11 cellular contexts compared by ENCODE assay signal in the genomic region with DNA sequence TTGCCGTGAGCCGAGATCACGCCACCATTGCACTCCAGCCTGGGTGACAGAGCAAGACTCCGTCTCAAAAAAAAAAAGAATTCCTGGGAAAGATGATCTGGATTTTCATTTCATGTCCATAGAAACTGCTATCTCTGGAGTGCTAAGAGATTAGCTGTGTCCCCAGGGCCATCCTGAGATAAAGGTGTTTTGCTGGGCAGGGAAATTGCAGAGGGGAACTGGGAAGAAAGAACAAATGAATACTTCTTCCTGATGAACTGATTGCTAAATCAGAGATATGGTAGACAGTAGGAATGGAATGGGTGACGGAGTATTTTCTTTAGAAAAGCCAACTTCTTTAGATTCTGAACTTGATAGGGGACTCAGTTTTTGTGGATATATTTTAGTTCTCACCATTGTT.
"Had no signal": no experiment of that assay in that cellular context is flagged by ENCODE, and none has a peak within 500 bp of the region (broad histone marks: within the 10 kb centered on the region; RNA-seq: fewer than 3 reads in every experiment).

No MANE protein-coding gene starts in this region.

- H3K27ac ChIP-seq: GM23248 had no signal

- H2AFZ ChIP-seq: GM23248, GM23338 had no signal

- H3K9me3 Mint-ChIP-seq: GM23338, H9, HFFc6 had no signal

- H3K4me2 ChIP-seq: GM23338 had no signal

- H3K4me3 Mint-ChIP-seq: GM23338, H9, HFFc6 had no signal

- H3K4me1 Mint-ChIP-seq: GM23338 had no signal

- DNase-seq: GM23248, GOT3, H7, H9, HCEC 1CT, HFFc6 had no signal

- FAIRE-seq: H1, H54 had no signal

- H3K27ac Mint-ChIP-seq: GM23338, H9, HFFc6 had no signal

- H3K9ac ChIP-seq: GM23248 had no signal

- H3K9me3 ChIP-seq: HAP-1 had no signal

- H3K4me3 ChIP-seq: GM23248, GM23338, HAP-1 had no signal

- ATAC-seq: GM23338, HCT116 had no signal
